17 cellular contexts compared by ENCODE assay signal in genomic region chr1:218686258-218686657, GRCh38.
DNase-seq lines count a peak whose midpoint lies in the region; ATAC-seq and TF ChIP-seq lines count a peak whose summit lies in the region.
"Had no signal": no experiment of that assay in that cellular context is flagged by ENCODE, and none has a peak within 500 bp of the region (broad histone marks: within the 10 kb centered on the region; RNA-seq: fewer than 3 reads in every experiment).

No MANE protein-coding gene starts in this region.

- H3K27me3 ChIP-seq in brain microvascular endothelial cell (replicated peaks) = no peaks in the 10 kb centered on the region

- TF ChIP-seq CTCF in AG09309 (IDR thresholded peaks at IDR 0.05; ENCODE audit: control insufficient read depth, insufficient read depth, low read depth, low read length, missing control alignments) = no peak
- no peak for TF ChIP-seq CTCF in HEK293 (tag by site-specific recombination; IDR thresholded peaks at IDR 0.05)
- no peak for TF ChIP-seq CTCF in brain microvascular endothelial cell (IDR thresholded peaks at IDR 0.05; ENCODE audit: low read depth, low read length, missing control alignments)
- no peak for TF ChIP-seq CTCF in coronary artery (IDR thresholded peaks at IDR 0.05)

- CTCF ChIA-PET in HEK293 (lab: Yijun Ruan, JAX) (interaction anchor here (0.6 kb wide), 1 partner anchor 355 kb away, joined by 3 read pairs; no protein-coding TSS in a partner anchor), HEK293T (lab: Yijun Ruan, JAX) (no interaction called here)

- in situ Hi-C loops in brain microvascular endothelial cell (cut with HindIII; ENCODE audit: low pct_ligation_motif_present, low sequenced_read_pairs) = no loop called here

- H3K4me1 ChIP-seq in HEK293 (ENCODE audit: control insufficient read depth, insufficient read depth, low read length) = peaks cover 3% of the 10 kb centered on the region; the same call in 1 of the 2 replicates

- H3K36me3 ChIP-seq in HEK293 (ENCODE audit: control insufficient read depth in 2 of 2, insufficient read depth in 1 of 2, low read length in 2 of 2) = no peaks in the 10 kb centered on the region
- H3K36me3 ChIP-seq in brain microvascular endothelial cell (replicated peaks) = no peaks in the 10 kb centered on the region
- H3K36me3 ChIP-seq: WERI-Rb-1 had no signal

- H3K4me3 ChIP-seq in AG09309 (ENCODE audit: control insufficient read depth, low read depth, low read length) = no peak overlapping the region
- no peak overlapping the region for H3K4me3 ChIP-seq in HEK293 (ENCODE audit: low read depth, low read length)
- no peak overlapping the region for H3K4me3 ChIP-seq in brain microvascular endothelial cell (ENCODE audit: low read depth, low read length)
- H3K4me3 ChIP-seq in coronary artery = no peak overlapping the region

- H3K27ac ChIP-seq in HEK293 (ENCODE audit: extremely low read depth, low read depth, low read length) = no peak overlapping the region
- H3K27ac ChIP-seq in brain microvascular endothelial cell = no peak overlapping the region
- no peak overlapping the region for H3K27ac ChIP-seq in coronary artery
- H3K27ac ChIP-seq: epithelial cell of prostate, WERI-Rb-1 had no signal

- H3K9me3 ChIP-seq in HEK293 (ENCODE audit: control insufficient read depth, insufficient read depth, low read depth, low read length) = no peaks in the 10 kb centered on the region

- DNase-seq in AG09309 (ENCODE audit: low read depth) (peak; percentile 88), brain microvascular endothelial cell (peak; percentile 33), iris pigment epithelial cell (ENCODE audit: low read depth) (peak; percentile 90), coronary artery (ENCODE audit: low spot score) (no peak), HEK293T (ENCODE audit: extremely low spot score) (no peak), GM19240 (ENCODE audit: insufficient read length, low spot score) (no peak)
- DNase-seq: AML-193, Calu3, kidney, MV-4-11, NCI-H774, retina, T-cell, WERI-Rb-1 had no signal

- POLR2A ChIA-PET in HEK293 (lab: Yijun Ruan, JAX) = no interaction called here
- POLR2A ChIA-PET in HEK293T (lab: Yijun Ruan, JAX) = no interaction called here

- ATAC-seq in GM21381 (IDR thresholded peaks at IDR 0.05; ENCODE audit: unreplicated experiment) = no peak
- ATAC-seq: T-cell had no signal

TF ChIP-seq in HEK293, 187 proteins besides CTCF, POLR2A, EP300 and RAD21 (continues in another document):
- TF ChIP-seq ZNF324 (tag by site-specific recombination; IDR thresholded peaks at IDR 0.05) = no peak
- no peak for TF ChIP-seq IKZF3 (tag by site-specific recombination; IDR thresholded peaks at IDR 0.05)
- 0 out of 2 replicates have a peak, but pooled peaks have one; percentile 17 for TF ChIP-seq ZNF664 (tag by site-specific recombination; IDR thresholded peaks at IDR 0.05)
- TF ChIP-seq ZNF843 (tag by site-specific recombination; IDR thresholded peaks at IDR 0.05) = peak; percentile 67
- no peak for TF ChIP-seq ZNF530 (tag by site-specific recombination; IDR thresholded peaks at IDR 0.05; ENCODE audit: low read depth)
- no peak for TF ChIP-seq ZNF157 (tag by site-specific recombination; IDR thresholded peaks at IDR 0.05)
- no peak for TF ChIP-seq ZNF645 (tag by site-specific recombination; IDR thresholded peaks at IDR 0.05)
- TF ChIP-seq SCRT2 (tag by site-specific recombination; IDR thresholded peaks at IDR 0.05) = no peak
- TF ChIP-seq KLF16 (tag by site-specific recombination; IDR thresholded peaks at IDR 0.05) = no peak
- no peak for TF ChIP-seq KLF1 (tag by site-specific recombination; IDR thresholded peaks at IDR 0.05)
- no peak for TF ChIP-seq OVOL3 (tag by site-specific recombination; IDR thresholded peaks at IDR 0.05)
- no peak for TF ChIP-seq MYNN (tag by site-specific recombination; IDR thresholded peaks at IDR 0.05; ENCODE audit: borderline replicate concordance)
- no peak for TF ChIP-seq ZNF560 (tag by site-specific recombination; IDR thresholded peaks at IDR 0.05; ENCODE audit: borderline replicate concordance)
- no peak for TF ChIP-seq AEBP2 (tag by site-specific recombination; IDR thresholded peaks at IDR 0.05; ENCODE audit: borderline replicate concordance)
- no peak for TF ChIP-seq RBAK (tag by site-specific recombination; IDR thresholded peaks at IDR 0.05)
- TF ChIP-seq EGR2 (tag by site-specific recombination; IDR thresholded peaks at IDR 0.05; ENCODE audit: low read depth) = no peak
- TF ChIP-seq KLF9 (tag by site-specific recombination; IDR thresholded peaks at IDR 0.05; ENCODE audit: low read depth) = no peak
- no peak for TF ChIP-seq ZNF214 (tag by site-specific recombination; IDR thresholded peaks at IDR 0.05; ENCODE audit: borderline replicate concordance)
- TF ChIP-seq ZNF223 (tag by site-specific recombination; IDR thresholded peaks at IDR 0.05) = no peak

TF ChIP-seq in HEK293T, 16 proteins besides CTCF, POLR2A, EP300 and RAD21:
- no peak for TF ChIP-seq FOXK2 (IDR thresholded peaks at IDR 0.05)
- TF ChIP-seq BHLHE40 (IDR thresholded peaks at IDR 0.05; ENCODE audit: borderline replicate concordance) = no peak
- no peak for TF ChIP-seq SP1 (IDR thresholded peaks at IDR 0.05)
- TF ChIP-seq FOXA1 (IDR thresholded peaks at IDR 0.05) = no peak
- TF ChIP-seq FOXM1 (IDR thresholded peaks at IDR 0.05; ENCODE audit: borderline replicate concordance) = no peak
- no peak for TF ChIP-seq TARDBP (IDR thresholded peaks at IDR 0.05)
- TF ChIP-seq SUZ12 (IDR thresholded peaks at IDR 0.05) = no peak

Comparison
In these comparisons a context has a peak if more than half of its experiments do, and no peak if none do; other contexts are left out.
1. DNase-seq: peak in AG09309 (single experiment), brain microvascular endothelial cell (single experiment) and iris pigment epithelial cell (single experiment); none in coronary artery (single experiment), HEK293T (single experiment) and GM19240 (single experiment).